28 cellular contexts compared by ENCODE assay signal in the genomic region with DNA sequence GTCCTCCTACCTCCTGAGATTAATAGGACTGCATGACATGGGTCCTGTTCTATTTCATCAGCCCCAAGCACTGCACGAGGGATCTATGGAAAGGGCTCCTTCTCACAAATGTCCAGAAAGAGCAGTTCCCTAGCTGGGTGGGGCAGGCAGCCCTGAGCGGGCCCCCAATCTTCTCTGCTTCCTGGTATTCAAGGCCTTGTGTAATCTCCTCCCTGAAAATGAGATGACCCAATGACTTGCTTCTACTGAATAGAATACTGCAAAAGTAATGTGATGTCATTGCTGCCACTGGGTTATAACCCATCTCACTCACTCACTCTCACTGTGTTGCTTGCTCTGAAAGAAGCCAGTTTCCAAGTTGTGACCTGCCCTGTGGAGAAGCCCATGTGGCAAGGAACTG.
DNase-seq lines count a peak whose midpoint lies in the region; ATAC-seq and TF ChIP-seq lines count a peak whose summit lies in the region.
"Had no signal": no experiment of that assay in that cellular context is flagged by ENCODE, and none has a peak within 500 bp of the region (broad histone marks: within the 10 kb centered on the region; RNA-seq: fewer than 3 reads in every experiment).

No MANE protein-coding gene starts in this region.

- peaks cover 57% of the 10 kb centered on the region for H3K4me1 Mint-ChIP-seq in activated naive CD4-positive, alpha-beta T cell treated with anti-CD3 and anti-CD28 coated beads for 36 hours (ENCODE audit: low read depth)
- H3K4me1 Mint-ChIP-seq: neural progenitor cell had no signal

- TF ChIP-seq EP300 in upper lobe of left lung (IDR thresholded peaks at IDR 0.05) = no peak

- H3K4me1 ChIP-seq in upper lobe of left lung = peaks cover 12 to 24% (median 15%) of the 10 kb centered on the region in 4 donors
- H3K4me1 ChIP-seq: body of pancreas, neural progenitor cell, prostate gland, SJSA1 had no signal

- H3K27ac Mint-ChIP-seq in activated naive CD4-positive, alpha-beta T cell treated with anti-CD3 and anti-CD28 coated beads for 36 hours = peak overlapping the region; percentile 31
- H3K27ac Mint-ChIP-seq: neural progenitor cell; stimulated activated naive CD8-positive, alpha-beta T cell treated with anti-CD3 and anti-CD28 coated beads, Interleukin-15, amount 100 ng/mL, for 72 hours; T-helper 1 cell treated with Interleukin-12 subunit alpha and Interleukin-12 subunit beta and Interleukin-4 antibody, amounts not matched to agents 30 μg/mL and 1 μg/mL, for 36 hours had no signal

- no peaks in the 10 kb centered on the region for H3K27me3 ChIP-seq in upper lobe of left lung
- H3K27me3 ChIP-seq: body of pancreas, neural progenitor cell, SJSA1, vagina had no signal

- peak; percentile 23 to 55 for ATAC-seq in upper lobe of left lung (ENCODE audit: low FRiP score in 2 of 2)
- no peak for ATAC-seq in HG02798 (IDR thresholded peaks at IDR 0.05; ENCODE audit: poor library complexity, unreplicated experiment)
- ATAC-seq: activated naive CD4-positive, alpha-beta T cell treated with anti-CD3 and anti-CD28 coated beads, Interleukin-2, amount 50 U/mL, for 72 hours; body of pancreas; stimulated activated naive CD8-positive, alpha-beta T cell treated with anti-CD3 and anti-CD28 coated beads, Interleukin-15, amount 100 ng/mL, for 72 hours had no signal

- DNase-seq in activated naive CD4-positive, alpha-beta T cell treated with anti-CD3 and anti-CD28 coated beads for 36 hours = no peak
- DNase-seq in activated naive CD4-positive, alpha-beta T cell treated with Interleukin-2 at 50 U/mL for 16 hours = no peak
- peak; percentile 48 for DNase-seq in NOMO-1 treated with DMSO at 0.1 percent for 48 hours (lab: John Stamatoyannopoulos, UW; ENCODE audit: unreplicated experiment)
- peak; percentile 1 for DNase-seq in fibroblast of pulmonary artery (ENCODE audit: low read depth)
- no peak for DNase-seq in upper lobe of left lung
- DNase-seq in H4 (ENCODE audit: low spot score) = no peak
- DNase-seq in superior temporal gyrus (ENCODE audit: extremely low spot score) = no peak
- DNase-seq: activated CD4-positive, alpha-beta T cell treated with anti-CD3 and anti-CD28 coated beads, Interleukin-2, amount 50 U/mL, for 4 hours; C1 segment of cervical spinal cord; DMS153; glutamatergic neuron; IMR-90; left cardiac atrium; midbrain; NCI-H146; NCI-H748 treated with DMSO at 0.1 percent for 48 hours; PC-9; stimulated activated naive CD8-positive, alpha-beta T cell treated with anti-CD3 and anti-CD28 coated beads, Interleukin-15, amount 100 ng/mL, for 72 hours; WERI-Rb-1 had no signal

- TF ChIP-seq CTCF in fibroblast of pulmonary artery (IDR thresholded peaks at IDR 0.05; ENCODE audit: low read length, missing control alignments) (no peak), upper lobe of left lung (IDR thresholded peaks at IDR 0.05) (no peak)

- H3K27ac ChIP-seq in upper lobe of left lung = peak overlapping the region in 2 of 4 donors; percentile 2 to 28
- H3K27ac ChIP-seq: neural progenitor cell, PC-9, prostate gland, SJSA1, vagina, WERI-Rb-1 had no signal

- WGBS in upper lobe of left lung, 2 donors = 52 to 54% methylated on average over 2 of the region's 2 CpGs

- H3K4me3 Mint-ChIP-seq in activated naive CD4-positive, alpha-beta T cell treated with anti-CD3 and anti-CD28 coated beads for 36 hours = no peak overlapping the region
- H3K4me3 Mint-ChIP-seq: neural progenitor cell; stimulated activated naive CD8-positive, alpha-beta T cell treated with anti-CD3 and anti-CD28 coated beads, Interleukin-15, amount 100 ng/mL, for 72 hours; T-helper 1 cell treated with Interleukin-12 subunit alpha and Interleukin-12 subunit beta and Interleukin-4 antibody, amounts not matched to agents 30 μg/mL and 1 μg/mL, for 36 hours had no signal

- H3K36me3 ChIP-seq in upper lobe of left lung = no peaks in the 10 kb centered on the region
- H3K36me3 ChIP-seq: neural progenitor cell, prostate gland, SJSA1, vagina, WERI-Rb-1 had no signal

- no peaks in the 10 kb centered on the region for H3K27me3 Mint-ChIP-seq in activated naive CD4-positive, alpha-beta T cell treated with anti-CD3 and anti-CD28 coated beads for 36 hours (ENCODE audit: low read depth)
- H3K27me3 Mint-ChIP-seq: stimulated activated naive CD8-positive, alpha-beta T cell treated with anti-CD3 and anti-CD28 coated beads, Interleukin-15, amount 100 ng/mL, for 72 hours had no signal

- H3K4me3 ChIP-seq in fibroblast of pulmonary artery (replicated peaks; ENCODE audit: low read depth, low read length) (no peak overlapping the region), upper lobe of left lung (no peak overlapping the region)
- H3K4me3 ChIP-seq: body of pancreas, neural progenitor cell, PC-9, prostate gland, SJSA1, skin epidermis, vagina had no signal

- H3K9me3 Mint-ChIP-seq in activated naive CD4-positive, alpha-beta T cell treated with anti-CD3 and anti-CD28 coated beads for 36 hours = no peaks in the 10 kb centered on the region

- intact Hi-C loops in activated naive CD4-positive, alpha-beta T cell treated with anti-CD3 and anti-CD28 coated beads for 36 hours (cut with micrococcal nuclease) = no loop called here

- TF ChIP-seq POLR2A in upper lobe of left lung (IDR thresholded peaks at IDR 0.05) = no peak

- H3K36me3 Mint-ChIP-seq in activated naive CD4-positive, alpha-beta T cell treated with anti-CD3 and anti-CD28 coated beads for 36 hours (ENCODE audit: low read depth) = peaks cover 28% of the 10 kb centered on the region
- H3K36me3 Mint-ChIP-seq: neural progenitor cell had no signal

- no peaks in the 10 kb centered on the region for H3K9me3 ChIP-seq in upper lobe of left lung
- H3K9me3 ChIP-seq: body of pancreas, prostate gland, SJSA1, vagina had no signal

- CTCF ChIA-PET in activated naive CD4-positive, alpha-beta T cell treated with anti-CD3 and anti-CD28 coated beads for 36 hours (lab: Charles Lee) = interaction anchor here (0.7 to 10.4 kb wide), 8 partner anchors 8 to 110 kb away, joined by 3 to 102 read pairs (median 4); no protein-coding TSS in a partner anchor

Comparison
In these comparisons a context has a peak if more than half of its experiments do, and no peak if none do; other contexts are left out.
1. DNase-seq: peak in NOMO-1 treated with DMSO at 0.1 percent for 48 hours (single experiment) and fibroblast of pulmonary artery (single experiment); none in activated naive CD4-positive, alpha-beta T cell treated with anti-CD3 and anti-CD28 coated beads for 36 hours (single experiment), activated naive CD4-positive, alpha-beta T cell treated with Interleukin-2 at 50 U/mL for 16 hours (single experiment), upper lobe of left lung (0 of 2), H4 (single experiment) and superior temporal gyrus (single experiment).